15 cellular contexts compared by ENCODE assay signal in the genomic region with DNA sequence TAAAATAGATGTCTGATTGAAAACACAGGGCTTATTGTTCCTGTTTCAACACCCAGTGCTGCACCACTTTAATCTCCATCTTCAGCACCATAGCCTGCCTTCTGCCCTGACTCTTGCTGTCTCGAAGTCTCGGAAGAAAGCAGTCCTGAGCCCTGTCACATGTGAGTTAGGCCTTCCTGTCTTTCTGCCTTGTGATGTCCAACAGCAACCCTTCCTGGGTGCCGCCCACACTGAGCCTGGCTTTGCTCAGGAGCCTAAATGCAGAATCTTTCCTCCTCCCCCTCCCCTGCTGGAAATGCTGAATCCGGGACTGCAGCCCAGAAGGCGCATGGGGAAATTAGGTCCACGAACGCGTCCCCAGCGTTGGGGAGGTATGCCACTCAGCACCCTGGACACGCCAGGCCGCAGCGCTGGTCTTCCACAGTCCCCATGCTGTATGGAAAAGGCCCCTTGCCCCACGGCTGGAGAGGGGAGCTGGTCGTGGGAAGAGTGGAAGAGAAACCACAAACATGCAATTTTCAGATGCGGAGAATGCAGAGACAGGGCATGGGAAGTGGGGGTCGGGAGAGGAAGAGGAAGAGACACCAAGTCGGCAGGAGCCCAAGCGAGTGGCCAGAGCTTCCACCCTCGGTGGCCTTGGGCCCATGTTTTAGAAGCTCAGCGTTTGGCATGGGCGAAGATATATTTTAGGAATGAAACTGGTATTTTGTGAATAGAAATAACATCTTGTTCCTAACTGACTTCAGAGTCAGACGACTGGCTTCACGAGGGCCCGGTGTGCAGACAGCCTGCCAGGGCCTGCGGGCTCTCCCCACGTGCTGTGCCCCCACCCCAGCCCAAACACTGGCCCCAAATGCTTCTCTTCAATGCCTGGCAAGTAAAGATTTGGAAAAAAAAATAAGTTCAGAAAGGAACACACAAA.
"Had no signal": no experiment of that assay in that cellular context is flagged by ENCODE, and none has a peak within 500 bp of the region (broad histone marks: within the 10 kb centered on the region; RNA-seq: fewer than 3 reads in every experiment).

No MANE protein-coding gene starts in this region.

- H3K36me3 Mint-ChIP-seq: activated naive CD4-positive, alpha-beta T cell treated with anti-CD3 and anti-CD28 coated beads, Interleukin-2, amount 10 ng/mL, durations not matched to agents 7 days and 5 days; T-cell had no signal

- H3K27ac ChIP-seq: hepatocyte, ovary, upper lobe of right lung had no signal

- H3K9ac ChIP-seq: SK-N-SH had no signal

- H3K27ac Mint-ChIP-seq: activated naive CD4-positive, alpha-beta T cell treated with anti-CD3 and anti-CD28 coated beads, Interleukin-2, amount 10 ng/mL, durations not matched to agents 7 days and 5 days; activated T-helper 17 cell treated with anti-CD3 and anti-CD28 coated beads, Interleukin-2, amount 50 U/mL, for 72 hours; stimulated activated naive B cell treated with anti-CD40 and anti-IgM and Interleukin-4, amounts not matched to agents 10 μg/mL and 1 μg/mL and 100 μg/mL, for 72 hours; T-cell had no signal

- H3K27me3 ChIP-seq: hepatocyte, ovary, upper lobe of right lung had no signal

- H3K27me3 Mint-ChIP-seq: activated naive CD4-positive, alpha-beta T cell treated with anti-CD3 and anti-CD28 coated beads, Interleukin-2, amount 10 ng/mL, durations not matched to agents 7 days and 5 days had no signal

- DNase-seq: activated CD4-positive, alpha-beta T cell treated with anti-CD3 and anti-CD28 coated beads, Interleukin-2, amount 50 U/mL, for 4 hours; activated CD4-positive, CD25-positive, alpha-beta regulatory T cell treated with anti-CD3 and anti-CD28 coated beads, Interleukin-2, amount 50 U/mL, for 72 hours; activated naive CD4-positive, alpha-beta T cell treated with anti-CD3 and anti-CD28 coated beads, Interleukin-2, amount 10 ng/mL, durations not matched to agents 7 days and 5 days; left ventricle myocardium superior; mesendoderm; ovary; SK-N-SH; stimulated activated CD4-positive, alpha-beta T cell treated with anti-CD3 and anti-CD28 coated beads, Interleukin-2, amount 100 ng/mL, for 48 hours; stimulated activated naive B cell treated with anti-CD40 and anti-IgM and Interleukin-4, amounts not matched to agents 10 μg/mL and 1 μg/mL and 100 μg/mL, for 72 hours; T-cell; T-helper 9 cell; upper lobe of right lung had no signal

- H3K79me2 ChIP-seq: hepatocyte had no signal

- H3K4me3 Mint-ChIP-seq: activated naive CD4-positive, alpha-beta T cell treated with anti-CD3 and anti-CD28 coated beads, Interleukin-2, amount 10 ng/mL, durations not matched to agents 7 days and 5 days; activated T-helper 17 cell treated with anti-CD3 and anti-CD28 coated beads, Interleukin-2, amount 50 U/mL, for 72 hours; neural crest cell; stimulated activated naive B cell treated with anti-CD40 and anti-IgM and Interleukin-4, amounts not matched to agents 10 μg/mL and 1 μg/mL and 100 μg/mL, for 72 hours; T-cell had no signal

- H3K9me3 ChIP-seq: ovary, upper lobe of right lung had no signal

- H3K9me3 Mint-ChIP-seq: activated naive CD4-positive, alpha-beta T cell treated with anti-CD3 and anti-CD28 coated beads, Interleukin-2, amount 10 ng/mL, durations not matched to agents 7 days and 5 days; neural crest cell; T-cell had no signal

- H3K4me1 Mint-ChIP-seq: activated naive CD4-positive, alpha-beta T cell treated with anti-CD3 and anti-CD28 coated beads, Interleukin-2, amount 10 ng/mL, durations not matched to agents 7 days and 5 days; activated T-helper 17 cell treated with anti-CD3 and anti-CD28 coated beads, Interleukin-2, amount 50 U/mL, for 72 hours; stimulated activated naive B cell treated with anti-CD40 and anti-IgM and Interleukin-4, amounts not matched to agents 10 μg/mL and 1 μg/mL and 100 μg/mL, for 72 hours; T-cell had no signal

- H3K4me3 ChIP-seq: hepatocyte, ovary, upper lobe of right lung had no signal

- H3K36me3 ChIP-seq: ovary, upper lobe of right lung had no signal

- H3K4me1 ChIP-seq: upper lobe of right lung had no signal

- H2AFZ ChIP-seq: hepatocyte had no signal

- H3K4me2 ChIP-seq: hepatocyte, SK-N-SH had no signal
